25 cellular contexts compared by ENCODE assay signal in genomic region chr1:197691816-197692215, GRCh38.
DNase-seq lines count a peak whose midpoint lies in the region; ATAC-seq, FAIRE-seq and TF ChIP-seq lines count a peak whose summit lies in the region.
"Had no signal": no experiment of that assay in that cellular context is flagged by ENCODE, and none has a peak within 500 bp of the region (broad histone marks: within the 10 kb centered on the region; RNA-seq: fewer than 3 reads in every experiment).

No MANE protein-coding gene starts in this region.

- no peak for TF ChIP-seq RAD21 in liver (IDR thresholded peaks at IDR 0.05)

- no peaks in the 10 kb centered on the region for H3K27me3 Mint-ChIP-seq in CD8-positive, alpha-beta memory T cell
- H3K27me3 Mint-ChIP-seq: CD4-positive, alpha-beta T cell had no signal

- H3K4me1 ChIP-seq in liver (ENCODE audit: control insufficient read depth in 4 of 4, insufficient read depth in 4 of 4, low read length in 3 of 4) (peaks cover 0 to 15% (median 11%) of the 10 kb centered on the region in 4 donors), small intestine (ENCODE audit: control insufficient read depth in 2 of 2, insufficient read depth in 1 of 2, low read depth in 1 of 2, low read length in 1 of 2) (no peaks in the 10 kb centered on the region)
- no peaks in the 10 kb centered on the region for H3K4me1 ChIP-seq in CD8-positive, alpha-beta memory T cell (ENCODE audit: insufficient read depth, low read length)
- H3K4me1 ChIP-seq: BLaER1 treated with 17β-estradiol and CSF1 and Interleukin-3, amounts not matched to agents 10 nM and 100 nM had no signal

- no peak overlapping the region for H3K4me3 Mint-ChIP-seq in CD8-positive, alpha-beta memory T cell
- H3K4me3 Mint-ChIP-seq: CD14-positive monocyte; CD4-positive, alpha-beta T cell had no signal

- CTCF ChIA-PET in CD8-positive, alpha-beta memory T cell (lab: Charles Lee): no interaction called here

- no peak overlapping the region for H3K4me3 ChIP-seq in liver (ENCODE audit: low read depth in 1 of 3, low read length in 3 of 3)
- no peak overlapping the region for H3K4me3 ChIP-seq in small intestine (ENCODE audit: low read depth in 1 of 2, low read length in 2 of 2)
- no peak overlapping the region for H3K4me3 ChIP-seq in CD8-positive, alpha-beta memory T cell (ENCODE audit: low read length)
- H3K4me3 ChIP-seq: A549; BLaER1 treated with 17β-estradiol and CSF1 and Interleukin-3, amounts not matched to agents 10 nM and 100 nM had no signal

- ATAC-seq in left colon: peak; percentile 98
- ATAC-seq: A549 had no signal

- no peaks in the 10 kb centered on the region for H3K27me3 ChIP-seq in liver (ENCODE audit: control insufficient read depth in 4 of 4, insufficient read depth in 4 of 4, low read length in 3 of 4)
- H3K27me3 ChIP-seq in small intestine (ENCODE audit: control insufficient read depth in 2 of 2, insufficient read depth in 2 of 2, low read length in 2 of 2): no peaks in the 10 kb centered on the region
- no peaks in the 10 kb centered on the region for H3K27me3 ChIP-seq in CD8-positive, alpha-beta memory T cell (ENCODE audit: insufficient read depth, low read length, poor library complexity, severe bottlenecking)
- H3K27me3 ChIP-seq: BE2C; BLaER1 treated with 17β-estradiol and CSF1 and Interleukin-3, amounts not matched to agents 10 nM and 100 nM had no signal

- H3K9ac ChIP-seq in liver (ENCODE audit: low read depth in 1 of 2, low read length in 2 of 2): no peak overlapping the region
- H3K9ac ChIP-seq: BLaER1 treated with 17β-estradiol and CSF1 and Interleukin-3, amounts not matched to agents 10 nM and 100 nM had no signal

- POLR2A ChIA-PET in CD8-positive, alpha-beta memory T cell (lab: Charles Lee): no interaction called here

- H3K36me3 ChIP-seq in liver (ENCODE audit: control insufficient read depth in 4 of 4, insufficient read depth in 3 of 4, low read depth in 1 of 4, low read length in 3 of 4) (no peaks in the 10 kb centered on the region), small intestine (ENCODE audit: control insufficient read depth in 2 of 2, insufficient read depth in 2 of 2, low read length in 2 of 2) (peaks cover 0 to 4% of the 10 kb centered on the region in 2 donors)
- H3K36me3 ChIP-seq in CD8-positive, alpha-beta memory T cell (ENCODE audit: insufficient read depth, low read length): no peaks in the 10 kb centered on the region
- H3K36me3 ChIP-seq: BE2C had no signal

- H3K27ac ChIP-seq in liver (ENCODE audit: low read depth in 1 of 2, low read length in 2 of 2) (no peak overlapping the region), small intestine (ENCODE audit: low read depth in 1 of 2, low read length in 1 of 2) (no peak overlapping the region)
- H3K27ac ChIP-seq in CD8-positive, alpha-beta memory T cell (ENCODE audit: low read depth, low read length): no peak overlapping the region
- H3K27ac ChIP-seq: A549; BLaER1 treated with 17β-estradiol and CSF1 and Interleukin-3, amounts not matched to agents 10 nM and 100 nM had no signal

- H3K4me1 Mint-ChIP-seq in CD8-positive, alpha-beta memory T cell: peaks cover 16 to 60% (median 49%) of the 10 kb centered on the region in 3 donors

- peaks cover 16 to 36% (median 27%) of the 10 kb centered on the region in 3 donors for H3K36me3 Mint-ChIP-seq in CD8-positive, alpha-beta memory T cell

- no peak for TF ChIP-seq CTCF in liver (IDR thresholded peaks at IDR 0.05; ENCODE audit: low read depth, low read length, missing input control)

- intact Hi-C loops in left colon (cut with DNase I, micrococcal nuclease): no loop called here

- H3K9me3 ChIP-seq in liver (ENCODE audit: control insufficient read depth in 4 of 4, low read length in 3 of 4) (peaks cover 0 to 5% (median 2%) of the 10 kb centered on the region in 4 donors), small intestine (ENCODE audit: control insufficient read depth, low read depth) (no peaks in the 10 kb centered on the region)
- no peaks in the 10 kb centered on the region for H3K9me3 ChIP-seq in CD8-positive, alpha-beta memory T cell (ENCODE audit: low read length)

- 39% methylated on average over 1 of the region's 1 CpG for WGBS in liver
- WGBS in small intestine, 3 donors: 25 to 73% (median 47%) methylated on average over 1 of the region's 1 CpG

- H3K9me3 Mint-ChIP-seq in CD8-positive, alpha-beta memory T cell: peaks cover 0 to 13% (median 9%) of the 10 kb centered on the region in 5 donors

- H3K27ac Mint-ChIP-seq in CD8-positive, alpha-beta memory T cell: no peak overlapping the region
- H3K27ac Mint-ChIP-seq: CD14-positive monocyte; CD4-positive, alpha-beta T cell had no signal

- no peak for DNase-seq in H54 (ENCODE audit: insufficient read length, low spot score)
- peak; percentile 33 to 38 for DNase-seq in left colon
- peak; percentile 58 for DNase-seq in small intestine
- DNase-seq in NCI-H345 treated with DMSO at 0.1 percent for 48 hours (lab: John Stamatoyannopoulos, UW; ENCODE audit: unreplicated experiment): no peak
- DNase-seq in GM12891 (ENCODE audit: insufficient read length, low spot score): no peak
- no peak for DNase-seq in cerebellar nuclear complex (lab: John Stamatoyannopoulos, UW)
- no peak for DNase-seq in CD8-positive, alpha-beta memory T cell
- DNase-seq: 8988T; ACHN; AML-193; BE2C; Calu3; CD4-positive, alpha-beta T cell; COR-L47; DMS153; DND-41; GOT3; H7; HCEC 1CT had no signal

- FAIRE-seq in H54 (lab: Jason Lieb, UNC) (peak; percentile 60), small intestine (lab: Jason Lieb, UNC) (no peak), GM12891 (lab: Jason Lieb, UNC) (no peak)
- FAIRE-seq: A549, G401.6, GM19239 had no signal

- no peak for TF ChIP-seq POLR2A in H54 (IDR thresholded peaks at IDR 0.05; ENCODE audit: low read depth, low read length)
- no peak for TF ChIP-seq POLR2A in GM12891 (IDR thresholded peaks at IDR 0.05; ENCODE audit: low read depth, low read length)

TF ChIP-seq in liver, 16 proteins besides CTCF, POLR2A, EP300 and RAD21:
- no peak for TF ChIP-seq FOXA1 (IDR thresholded peaks at IDR 0.05)
- no peak for TF ChIP-seq NR2F2 (IDR thresholded peaks at IDR 0.05)
- TF ChIP-seq HNF4A (conservative IDR thresholded peaks at IDR 0.05): peak; percentile 35 to 38

TF ChIP-seq in GM12891, 5 proteins besides CTCF, POLR2A, EP300 and RAD21:
- TF ChIP-seq TAF1 (IDR thresholded peaks at IDR 0.05; ENCODE audit: low read depth, low read length): no peak
TF ChIP-seq in GM12891: peak in this region for 0.

Comparison
In these comparisons a context has a peak if more than half of its experiments do, and no peak if none do; other contexts are left out.
1. DNase-seq: peak in left colon (2 of 2) and small intestine (single experiment); none in H54 (single experiment), NCI-H345 treated with DMSO at 0.1 percent for 48 hours (single experiment), GM12891 (single experiment), cerebellar nuclear complex (0 of 2) and CD8-positive, alpha-beta memory T cell (0 of 5).